Comparison of ENCODE assay signal across 8 cellular contexts in the genomic region with DNA sequence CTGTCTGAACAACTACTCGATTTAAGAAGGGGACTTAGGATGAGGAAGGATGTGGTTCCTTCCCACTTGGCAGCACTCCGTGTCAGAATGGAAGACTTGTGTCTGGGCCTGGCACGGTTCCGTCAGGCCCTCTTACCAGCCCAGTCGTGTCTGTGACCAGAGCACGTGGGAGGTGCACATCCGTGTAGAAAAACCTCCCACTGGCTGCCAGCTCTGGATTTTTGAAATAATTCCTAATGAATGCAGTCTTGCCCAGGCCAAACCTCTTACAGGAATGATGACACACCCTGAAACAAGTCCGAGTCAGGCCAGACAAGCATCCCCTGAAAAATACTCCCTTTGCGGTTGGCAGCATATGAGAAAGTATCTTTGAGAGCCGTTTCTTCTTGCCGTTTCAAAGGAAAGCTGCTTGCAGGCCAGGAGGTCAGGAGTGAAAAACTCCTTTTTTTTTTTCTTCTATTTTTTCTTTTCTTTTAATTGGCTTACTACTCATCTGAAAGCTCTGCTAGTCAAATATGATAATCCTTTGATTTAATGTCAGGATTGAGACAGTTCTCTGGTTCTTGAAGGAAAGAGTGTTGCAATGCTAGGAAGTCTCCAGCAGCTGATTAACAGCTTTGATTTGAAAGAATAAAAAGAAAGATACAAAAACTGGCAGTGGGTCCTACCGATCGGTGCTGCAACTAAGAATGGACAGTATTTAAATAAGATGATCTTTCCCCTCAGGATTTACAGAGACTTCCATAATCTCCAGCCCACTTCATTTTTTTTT. TPM values are rescaled to one million over a fixed set of nuclear protein-coding genes. Genes with fewer than 3 reads are reported as not detected.
A peak's percentile ranks its signal among the peaks of the same experiment; 100 is the strongest.
DNase-seq lines count a peak whose midpoint lies in the region; ATAC-seq lines count a peak whose summit lies in the region.

No MANE protein-coding gene starts in this region.

- DNase-seq in GM04504 (ENCODE audit: low read depth) = peak; percentile 96
- DNase-seq in activated T-helper 2 cell treated with anti-CD3 and anti-CD28 coated beads, Interferon-gamma antibody, Interleukin-2, Interleukin-4, amounts not matched to agents 10 μg/mL and 5 μg/mL and 100 μg/mL, durations not matched to agents 14 hours and 24 hours and 36 hours (ENCODE audit: low spot score) = no peak
- peak; percentile 76 for DNase-seq in left ventricle myocardium superior
- DNase-seq in skeletal muscle cell (ENCODE audit: low read depth) = peak; percentile 83
- no peak for DNase-seq in CD8-positive, alpha-beta memory T cell
- no peak for DNase-seq in stimulated activated naive CD8-positive, alpha-beta T cell treated with anti-CD3 and anti-CD28 coated beads, Interleukin-15, amount 100 ng/mL, for 72 hours
- no peak for DNase-seq in activated T-cell treated with anti-CD3 and anti-CD28 coated beads for 4 hours

- POLR2A ChIA-PET in CD8-positive, alpha-beta memory T cell (lab: Charles Lee) = no interaction called here

- H3K27me3 ChIP-seq in CD8-positive, alpha-beta memory T cell (ENCODE audit: insufficient read depth, low read length, poor library complexity, severe bottlenecking) = no peaks in the 10 kb centered on the region

- no peaks in the 10 kb centered on the region for H3K9me3 ChIP-seq in CD8-positive, alpha-beta memory T cell (ENCODE audit: low read length)

- H3K27me3 Mint-ChIP-seq in activated T-helper 2 cell treated with anti-CD3 and anti-CD28 coated beads, Interferon-gamma antibody, Interleukin-2, Interleukin-4, amounts not matched to agents 10 μg/mL and 5 μg/mL and 100 μg/mL, durations not matched to agents 14 hours and 24 hours and 36 hours (ENCODE audit: low read depth) = no peaks in the 10 kb centered on the region
- H3K27me3 Mint-ChIP-seq in CD8-positive, alpha-beta memory T cell = no peaks in the 10 kb centered on the region
- H3K27me3 Mint-ChIP-seq in stimulated activated naive CD8-positive, alpha-beta T cell treated with anti-CD3 and anti-CD28 coated beads, Interleukin-15, amount 100 ng/mL, for 72 hours = no peaks in the 10 kb centered on the region

- peak overlapping the region; percentile 42 for H3K27ac Mint-ChIP-seq in activated T-helper 2 cell treated with anti-CD3 and anti-CD28 coated beads, Interferon-gamma antibody, Interleukin-2, Interleukin-4, amounts not matched to agents 10 μg/mL and 5 μg/mL and 100 μg/mL, durations not matched to agents 14 hours and 24 hours and 36 hours
- H3K27ac Mint-ChIP-seq in CD8-positive, alpha-beta memory T cell = no peak overlapping the region
- H3K27ac Mint-ChIP-seq in stimulated activated naive CD8-positive, alpha-beta T cell treated with anti-CD3 and anti-CD28 coated beads, Interleukin-15, amount 100 ng/mL, for 72 hours = no peak overlapping the region

- ATAC-seq in left ventricle myocardium superior = peak; percentile 91
- ATAC-seq in stimulated activated naive CD8-positive, alpha-beta T cell treated with anti-CD3 and anti-CD28 coated beads, Interleukin-15, amount 100 ng/mL, for 72 hours = no peak
- no peak for ATAC-seq in GM18502 (IDR thresholded peaks at IDR 0.05; ENCODE audit: poor library complexity, unreplicated experiment)

- no peaks in the 10 kb centered on the region for H3K9me3 Mint-ChIP-seq in activated T-helper 2 cell treated with anti-CD3 and anti-CD28 coated beads, Interferon-gamma antibody, Interleukin-2, Interleukin-4, amounts not matched to agents 10 μg/mL and 5 μg/mL and 100 μg/mL, durations not matched to agents 14 hours and 24 hours and 36 hours
- H3K9me3 Mint-ChIP-seq in CD8-positive, alpha-beta memory T cell = no peaks in the 10 kb centered on the region
- H3K9me3 Mint-ChIP-seq in stimulated activated naive CD8-positive, alpha-beta T cell treated with anti-CD3 and anti-CD28 coated beads, Interleukin-15, amount 100 ng/mL, for 72 hours = no peaks in the 10 kb centered on the region

- H3K4me1 Mint-ChIP-seq in activated T-helper 2 cell treated with anti-CD3 and anti-CD28 coated beads, Interferon-gamma antibody, Interleukin-2, Interleukin-4, amounts not matched to agents 10 μg/mL and 5 μg/mL and 100 μg/mL, durations not matched to agents 14 hours and 24 hours and 36 hours (ENCODE audit: low read depth) = peaks cover 55% of the 10 kb centered on the region
- peaks cover 19 to 37% (median 23%) of the 10 kb centered on the region in 3 donors for H3K4me1 Mint-ChIP-seq in CD8-positive, alpha-beta memory T cell
- H3K4me1 Mint-ChIP-seq in stimulated activated naive CD8-positive, alpha-beta T cell treated with anti-CD3 and anti-CD28 coated beads, Interleukin-15, amount 100 ng/mL, for 72 hours = peaks cover 36% of the 10 kb centered on the region

- no peak overlapping the region for H3K27ac ChIP-seq in CD8-positive, alpha-beta memory T cell (ENCODE audit: low read depth, low read length)

- intact Hi-C loops in activated T-helper 2 cell treated with anti-CD3 and anti-CD28 coated beads, Interferon-gamma antibody, Interleukin-2, Interleukin-4, amounts not matched to agents 10 μg/mL and 5 μg/mL and 100 μg/mL, durations not matched to agents 14 hours and 24 hours and 36 hours (cut with micrococcal nuclease) = loop anchor here (2.0 kb wide), 2 partner anchors 19 to 29 kb away; partner anchors contain the start of gene IL1RAP
- intact Hi-C loops in left ventricle myocardium superior (cut with micrococcal nuclease) = no loop called here

- H3K36me3 ChIP-seq in CD8-positive, alpha-beta memory T cell (ENCODE audit: insufficient read depth, low read length) = no peaks in the 10 kb centered on the region

- CTCF ChIA-PET in CD8-positive, alpha-beta memory T cell (lab: Charles Lee) = no interaction called here

- peaks cover 68% of the 10 kb centered on the region for H3K36me3 Mint-ChIP-seq in activated T-helper 2 cell treated with anti-CD3 and anti-CD28 coated beads, Interferon-gamma antibody, Interleukin-2, Interleukin-4, amounts not matched to agents 10 μg/mL and 5 μg/mL and 100 μg/mL, durations not matched to agents 14 hours and 24 hours and 36 hours (ENCODE audit: low read depth)
- H3K36me3 Mint-ChIP-seq in CD8-positive, alpha-beta memory T cell = peaks cover 4 to 6% (median 4%) of the 10 kb centered on the region in 3 donors

- no peak overlapping the region for H3K4me3 ChIP-seq in skeletal muscle cell (ENCODE audit: low read depth, low read length)
- H3K4me3 ChIP-seq in CD8-positive, alpha-beta memory T cell (ENCODE audit: low read length) = no peak overlapping the region

- H3K4me1 ChIP-seq in CD8-positive, alpha-beta memory T cell (ENCODE audit: insufficient read depth, low read length) = no peaks in the 10 kb centered on the region

- H3K4me3 Mint-ChIP-seq in activated T-helper 2 cell treated with anti-CD3 and anti-CD28 coated beads, Interferon-gamma antibody, Interleukin-2, Interleukin-4, amounts not matched to agents 10 μg/mL and 5 μg/mL and 100 μg/mL, durations not matched to agents 14 hours and 24 hours and 36 hours (ENCODE audit: low read depth) = no peak overlapping the region
- H3K4me3 Mint-ChIP-seq in CD8-positive, alpha-beta memory T cell = no peak overlapping the region
- no peak overlapping the region for H3K4me3 Mint-ChIP-seq in stimulated activated naive CD8-positive, alpha-beta T cell treated with anti-CD3 and anti-CD28 coated beads, Interleukin-15, amount 100 ng/mL, for 72 hours

RNA-seq across cellular contexts. Expression of gene IL1RAP, which starts 19.8 kb away (rescaled TPM):
- total RNA-seq in activated T-helper 2 cell treated with anti-CD3 and anti-CD28 coated beads, Interferon-gamma antibody, Interleukin-2, Interleukin-4, amounts not matched to agents 10 μg/mL and 5 μg/mL and 100 μg/mL, durations not matched to agents 14 hours and 24 hours and 36 hours = 34.5 and 38.6 TPM in 2 replicates
- total RNA-seq in left ventricle myocardium superior = 6.1 TPM
- total RNA-seq in CD8-positive, alpha-beta memory T cell = 10 to 100 TPM in 1 of 2 experiments, 1 to 10 TPM in 1; 6.7 to 11.5 TPM
- 5.2 TPM for polyA plus RNA-seq in CD8-positive, alpha-beta memory T cell

Comparison
In these comparisons a context has a peak if more than half of its experiments do, and no peak if none do; other contexts are left out.
1. DNase-seq: peak in GM04504 (single experiment), left ventricle myocardium superior (single experiment) and skeletal muscle cell (single experiment); none in activated T-helper 2 cell treated with anti-CD3 and anti-CD28 coated beads, Interferon-gamma antibody, Interleukin-2, Interleukin-4, amounts not matched to agents 10 μg/mL and 5 μg/mL and 100 μg/mL, durations not matched to agents 14 hours and 24 hours and 36 hours (single experiment), CD8-positive, alpha-beta memory T cell (0 of 5), stimulated activated naive CD8-positive, alpha-beta T cell treated with anti-CD3 and anti-CD28 coated beads, Interleukin-15, amount 100 ng/mL, for 72 hours (0 of 2) and activated T-cell treated with anti-CD3 and anti-CD28 coated beads for 4 hours (single experiment).